Comparison of ENCODE assay signal across 19 cellular contexts in genomic region chr15:29799859-29800258, GRCh38. TPM values are rescaled to one million over a fixed set of nuclear protein-coding genes. Genes with fewer than 3 reads are reported as not detected.
DNase-seq lines count a peak whose midpoint lies in the region; ATAC-seq, FAIRE-seq and TF ChIP-seq lines count a peak whose summit lies in the region.
"Had no signal": no experiment of that assay in that cellular context is flagged by ENCODE, and none has a peak within 500 bp of the region (broad histone marks: within the 10 kb centered on the region; RNA-seq: fewer than 3 reads in every experiment).

No MANE protein-coding gene starts in this region.

- H3K27ac Mint-ChIP-seq in astrocyte (ENCODE audit: unreplicated experiment): no peak overlapping the region
- no peak overlapping the region for H3K27ac Mint-ChIP-seq in progenitor cell of endocrine pancreas
- H3K27ac Mint-ChIP-seq: CD4-positive, CD25-positive, alpha-beta regulatory T cell; H9 had no signal

- H3K4me3 Mint-ChIP-seq in astrocyte (ENCODE audit: unreplicated experiment) (no peak overlapping the region), progenitor cell of endocrine pancreas (ENCODE audit: low read depth) (no peak overlapping the region)
- H3K4me3 Mint-ChIP-seq: CD4-positive, CD25-positive, alpha-beta regulatory T cell; H9 had no signal

- intact Hi-C loops in heart right ventricle (cut with DNase I) (loop anchor here in 1 of 10 donors (5.0 kb wide), 1 partner anchor 33 kb away; no protein-coding TSS in a partner anchor), left ventricle myocardium superior (cut with micrococcal nuclease) (loop anchor here (10.0 kb wide), 2 partner anchors 45 to 125 kb away; no protein-coding TSS in a partner anchor)

- TF ChIP-seq POLR2A in upper lobe of left lung (IDR thresholded peaks at IDR 0.05): no peak

- peaks cover 0 to 5% (median 0%) of the 10 kb centered on the region in 11 donors for H3K9me3 ChIP-seq in heart right ventricle
- no peaks in the 10 kb centered on the region for H3K9me3 ChIP-seq in astrocyte (ENCODE audit: insufficient read depth, low read depth, low read length)
- no peaks in the 10 kb centered on the region for H3K9me3 ChIP-seq in hepatocyte (ENCODE audit: low read depth)
- H3K9me3 ChIP-seq in upper lobe of left lung: no peaks in the 10 kb centered on the region
- H3K9me3 ChIP-seq: SJSA1 had no signal

- peak; percentile 52 for FAIRE-seq in astrocyte (lab: Jason Lieb, UNC)

- H3K4me1 ChIP-seq in heart right ventricle: peaks cover 6 to 80% (median 58%) of the 10 kb centered on the region in 9 donors
- H3K4me1 ChIP-seq in astrocyte (ENCODE audit: insufficient read depth, low read length): peaks cover 4% of the 10 kb centered on the region
- peaks cover 24% of the 10 kb centered on the region for H3K4me1 ChIP-seq in hepatocyte (ENCODE audit: insufficient read depth)
- H3K4me1 ChIP-seq in upper lobe of left lung: peaks cover 7 to 28% (median 20%) of the 10 kb centered on the region in 4 donors

- peaks cover 27% of the 10 kb centered on the region for H3K4me1 Mint-ChIP-seq in astrocyte (ENCODE audit: low read depth, unreplicated experiment)
- peaks cover 28% of the 10 kb centered on the region for H3K4me1 Mint-ChIP-seq in progenitor cell of endocrine pancreas (ENCODE audit: low read depth)
- H3K4me1 Mint-ChIP-seq: CD4-positive, CD25-positive, alpha-beta regulatory T cell had no signal

- H2AFZ ChIP-seq in astrocyte (ENCODE audit: low read depth, low read length) (no peak overlapping the region), hepatocyte (no peak overlapping the region)

- peaks cover 0 to 20% (median 4%) of the 10 kb centered on the region in 9 donors for H3K36me3 ChIP-seq in heart right ventricle
- H3K36me3 ChIP-seq in astrocyte (ENCODE audit: insufficient read depth, low read length): peaks cover 7% of the 10 kb centered on the region
- H3K36me3 ChIP-seq in hepatocyte (replicated peaks; ENCODE audit: insufficient read depth, low read depth): no peaks in the 10 kb centered on the region
- peaks cover 0 to 15% (median 0%) of the 10 kb centered on the region in 4 donors for H3K36me3 ChIP-seq in upper lobe of left lung

- H3K4me3 ChIP-seq in heart right ventricle (peak overlapping the region in 4 of 10 donors; percentile 0 to 44 (median 38)), astrocyte (ENCODE audit: insufficient read depth, low read depth, low read length) (no peak overlapping the region), hepatocyte (no peak overlapping the region), upper lobe of left lung (no peak overlapping the region)
- H3K4me3 ChIP-seq: SJSA1 had no signal

- ATAC-seq in heart right ventricle (no peak), left ventricle myocardium superior (no peak), upper lobe of left lung (ENCODE audit: low FRiP score in 2 of 2) (no peak)

- no peaks in the 10 kb centered on the region for H3K27me3 Mint-ChIP-seq in astrocyte (ENCODE audit: low read depth, unreplicated experiment)
- H3K27me3 Mint-ChIP-seq in progenitor cell of endocrine pancreas: no peaks in the 10 kb centered on the region

- H3K27me3 ChIP-seq in heart right ventricle: no peaks in the 10 kb centered on the region
- no peaks in the 10 kb centered on the region for H3K27me3 ChIP-seq in astrocyte (ENCODE audit: insufficient read depth, low read length)
- H3K27me3 ChIP-seq in hepatocyte: no peaks in the 10 kb centered on the region
- H3K27me3 ChIP-seq in upper lobe of left lung: no peaks in the 10 kb centered on the region
- H3K27me3 ChIP-seq: SJSA1 had no signal

- peak overlapping the region in 7 of 10 donors; percentile 60 to 78 (median 69) for H3K27ac ChIP-seq in heart right ventricle
- H3K27ac ChIP-seq in astrocyte (ENCODE audit: low read depth, low read length): no peak overlapping the region
- H3K27ac ChIP-seq in hepatocyte: peak overlapping the region; percentile 43
- H3K27ac ChIP-seq in upper lobe of left lung: peak overlapping the region in 3 of 4 donors; percentile 55 to 79 (median 72)
- no peak overlapping the region for H3K27ac ChIP-seq in caudate nucleus (ENCODE audit: low read depth, low read length)

- peaks cover 15% of the 10 kb centered on the region for H3K36me3 Mint-ChIP-seq in astrocyte (ENCODE audit: low read depth, unreplicated experiment)
- peaks cover 45% of the 10 kb centered on the region for H3K36me3 Mint-ChIP-seq in progenitor cell of endocrine pancreas (ENCODE audit: insufficient read depth)
- H3K36me3 Mint-ChIP-seq: CD4-positive, CD25-positive, alpha-beta regulatory T cell had no signal

- H3K4me2 ChIP-seq in astrocyte (ENCODE audit: low read length) (no peak overlapping the region), hepatocyte (no peak overlapping the region)

- WGBS in heart right ventricle, 2 donors: 59 to 75% methylated on average over 3 of the region's 3 CpGs
- WGBS in hepatocyte (ENCODE audit: low lambda C conversion rate, missing lambda C conversion rate): 94% methylated on average over 3 of the region's 3 CpGs
- WGBS in upper lobe of left lung, 2 donors: 51 to 52% methylated on average over 3 of the region's 3 CpGs

- H3K9me2 ChIP-seq in hepatocyte (replicated peaks; ENCODE audit: insufficient read depth): no peaks in the 10 kb centered on the region

- DNase-seq in heart right ventricle: no peak
- DNase-seq in left ventricle myocardium superior: no peak
- no peak for DNase-seq in astrocyte (ENCODE audit: low read depth)
- no peak for DNase-seq in hepatocyte (ENCODE audit: low spot score)
- DNase-seq in upper lobe of left lung: no peak
- DNase-seq in C1 segment of cervical spinal cord (lab: John Stamatoyannopoulos, UW): no peak
- DNase-seq in progenitor cell of endocrine pancreas (ENCODE audit: low spot score, unreplicated experiment): no peak
- DNase-seq in caudate nucleus (lab: John Stamatoyannopoulos, UW): no peak
- DNase-seq: AML-193; Calu3; CD4-positive, CD25-positive, alpha-beta regulatory T cell; DND-41; GF-D8; H9; MM.1S; NCI-H1930; NCI-H2171; NCI-H510A had no signal

- H3K9me3 Mint-ChIP-seq in astrocyte (ENCODE audit: unreplicated experiment) (no peaks in the 10 kb centered on the region), progenitor cell of endocrine pancreas (ENCODE audit: low read depth) (peaks cover 11% of the 10 kb centered on the region)

- H3K9ac ChIP-seq in astrocyte (ENCODE audit: low read length): no peak overlapping the region

- peaks cover 93% of the 10 kb centered on the region for H3K79me2 ChIP-seq in astrocyte (ENCODE audit: insufficient read depth, low read length)
- H3K79me2 ChIP-seq in hepatocyte: peaks cover 97% of the 10 kb centered on the region

- TF ChIP-seq EP300 in upper lobe of left lung (IDR thresholded peaks at IDR 0.05): no peak

- H4K20me1 ChIP-seq in astrocyte (ENCODE audit: insufficient read depth, low read length) (peaks cover 69% of the 10 kb centered on the region), hepatocyte (ENCODE audit: insufficient read depth, poor library complexity, severe bottlenecking) (peaks cover 32% of the 10 kb centered on the region)

- TF ChIP-seq CTCF in heart right ventricle (IDR thresholded peaks at IDR 0.05) (no peak), astrocyte (IDR thresholded peaks at IDR 0.05; ENCODE audit: insufficient read depth, low read depth, low read length) (no peak), hepatocyte (IDR thresholded peaks at IDR 0.05; ENCODE audit: poor library complexity) (no peak), upper lobe of left lung (IDR thresholded peaks at IDR 0.05) (no peak), progenitor cell of endocrine pancreas (IDR thresholded peaks at IDR 0.05; ENCODE audit: unreplicated experiment) (no peak)

RNA-seq across cellular contexts. Expression of gene TJP1, which starts 22.4 kb away (rescaled TPM):
- total RNA-seq in heart right ventricle: 100 to 1,000 TPM in 8 of 10 donors, 10 to 100 TPM in 2; 89.0 to 166 (median 126) TPM
- 10 to 100 TPM; 22.8 to 32.8 TPM for polyA plus RNA-seq in heart right ventricle
- total RNA-seq in left ventricle myocardium superior: 123 TPM
- total RNA-seq in astrocyte: 118 and 137 TPM in 2 replicates
- total RNA-seq in hepatocyte: 75.2 and 88.7 TPM in 2 replicates
- polyA plus RNA-seq in hepatocyte: 34.4 and 42.3 TPM in 2 replicates
- total RNA-seq in upper lobe of left lung: 100 to 1,000 TPM in 4 of 6 donors, 10 to 100 TPM in 2; 88.0 to 168 (median 113) TPM
- 167 and 172 TPM in 2 replicates for total RNA-seq in progenitor cell of endocrine pancreas
- total RNA-seq: CD4-positive, CD25-positive, alpha-beta regulatory T cell had no signal

Comparison
In these comparisons a context has a peak if more than half of its experiments do, and no peak if none do; other contexts are left out.
1. H3K27ac ChIP-seq: peak in heart right ventricle (7 of 10), hepatocyte (single experiment) and upper lobe of left lung (3 of 4); none in astrocyte (single experiment) and caudate nucleus (single experiment).